Comparison of ENCODE assay signal across 16 cellular contexts in the genomic region with DNA sequence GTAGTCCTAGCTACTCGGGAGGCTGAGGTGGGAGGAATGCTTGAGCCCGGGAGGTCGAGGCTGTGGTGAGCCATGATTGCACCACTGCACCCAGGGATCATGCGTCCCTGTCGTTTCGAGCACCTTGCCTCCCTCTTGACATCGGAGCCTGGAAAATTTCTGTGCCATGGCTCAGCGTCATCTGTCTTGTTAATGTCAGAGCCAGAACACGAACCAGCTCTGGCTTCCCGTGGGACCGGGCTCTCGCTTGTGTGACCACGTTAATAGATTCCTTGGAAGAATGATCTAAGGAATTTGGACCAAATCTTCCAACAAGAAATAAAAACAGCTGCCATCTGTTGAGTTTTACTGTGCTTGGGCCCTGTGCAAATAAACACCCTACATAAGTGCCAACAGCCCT.
DNase-seq lines count a peak whose midpoint lies in the region; ATAC-seq, FAIRE-seq and TF ChIP-seq lines count a peak whose summit lies in the region.
"Had no signal": no experiment of that assay in that cellular context is flagged by ENCODE, and none has a peak within 500 bp of the region (broad histone marks: within the 10 kb centered on the region; RNA-seq: fewer than 3 reads in every experiment).

No MANE protein-coding gene starts in this region.

- peaks cover 93% of the 10 kb centered on the region for H3K36me3 Mint-ChIP-seq in stimulated activated effector memory CD8-positive, alpha-beta T cell treated with anti-CD3 and anti-CD28 coated beads, Interleukin-12 subunit alpha, Interleukin-12 subunit beta, amount 100 ng/mL, for 72 hours
- peaks cover 54% of the 10 kb centered on the region for H3K36me3 Mint-ChIP-seq in stimulated activated memory B cell treated with anti-CD40 and anti-IgM and Interleukin-4, amounts not matched to agents 10 μg/mL and 1 μg/mL and 100 μg/mL, for 72 hours

- 66 to 76% methylated on average over 13 of the region's 13 CpGs for WGBS in heart right ventricle, 2 donors

- peak overlapping the region in 3 of 10 donors; percentile 30 to 43 (median 35) for H3K27ac ChIP-seq in heart right ventricle

- H3K9me3 ChIP-seq in heart right ventricle, result no peaks in the 10 kb centered on the region

- no peak overlapping the region for H3K4me3 ChIP-seq in heart right ventricle

- H3K9me3 Mint-ChIP-seq in stimulated activated effector memory CD8-positive, alpha-beta T cell treated with anti-CD3 and anti-CD28 coated beads, Interleukin-12 subunit alpha, Interleukin-12 subunit beta, amount 100 ng/mL, for 72 hours, result no peaks in the 10 kb centered on the region
- H3K9me3 Mint-ChIP-seq in stimulated activated memory B cell treated with anti-CD40 and anti-IgM and Interleukin-4, amounts not matched to agents 10 μg/mL and 1 μg/mL and 100 μg/mL, for 72 hours, result no peaks in the 10 kb centered on the region
- H3K9me3 Mint-ChIP-seq: brain; naive thymus-derived CD8-positive, alpha-beta T cell; stimulated activated naive CD8-positive, alpha-beta T cell treated with anti-CD3 and anti-CD28 coated beads, Interleukin-15, amount 100 ng/mL, for 72 hours had no signal

- DNase-seq in DMS 273 treated with DMSO at 0.1 percent for 48 hours (lab: John Stamatoyannopoulos, UW) (peak; percentile 79), NCI-H524 treated with DMSO at 0.1 percent for 48 hours (lab: John Stamatoyannopoulos, UW) (peak; percentile 56), heart right ventricle (peak; percentile 32 to 35), hypothalamus (lab: John Stamatoyannopoulos, UW) (no peak), frontal cortex (ENCODE audit: low spot score in 2 of 2) (no peak), T1000 (lab: John Stamatoyannopoulos, UW) (no peak)
- no peak for DNase-seq in stimulated activated effector memory CD8-positive, alpha-beta T cell treated with anti-CD3 and anti-CD28 coated beads, Interleukin-12 subunit alpha, Interleukin-12 subunit beta, amount 100 ng/mL, for 72 hours (ENCODE audit: low spot score in 2 of 2)
- DNase-seq: activated CD4-positive, CD25-positive, alpha-beta regulatory T cell treated with anti-CD3 and anti-CD28 coated beads, Interleukin-2, amount 50 U/mL, for 72 hours; activated CD8-positive, alpha-beta memory T cell treated with anti-CD3 and anti-CD28 coated beads, Interleukin-2, amount 10 ng/mL, durations not matched to agents 7 days and 5 days; HCEC 1CT; naive thymus-derived CD8-positive, alpha-beta T cell; NCI-H1417 treated with DMSO at 0.1 percent for 48 hours; stimulated activated naive CD8-positive, alpha-beta T cell treated with anti-CD3 and anti-CD28 coated beads, Interleukin-15, amount 100 ng/mL, for 72 hours had no signal

- peak overlapping the region; percentile 70 for H3K27ac Mint-ChIP-seq in stimulated activated effector memory CD8-positive, alpha-beta T cell treated with anti-CD3 and anti-CD28 coated beads, Interleukin-12 subunit alpha, Interleukin-12 subunit beta, amount 100 ng/mL, for 72 hours
- no peak overlapping the region for H3K27ac Mint-ChIP-seq in stimulated activated memory B cell treated with anti-CD40 and anti-IgM and Interleukin-4, amounts not matched to agents 10 μg/mL and 1 μg/mL and 100 μg/mL, for 72 hours
- H3K27ac Mint-ChIP-seq: activated CD8-positive, alpha-beta memory T cell treated with anti-CD3 and anti-CD28 coated beads, Interleukin-2, amount 10 ng/mL, durations not matched to agents 7 days and 5 days had no signal

- H3K27me3 Mint-ChIP-seq in stimulated activated memory B cell treated with anti-CD40 and anti-IgM and Interleukin-4, amounts not matched to agents 10 μg/mL and 1 μg/mL and 100 μg/mL, for 72 hours, result no peaks in the 10 kb centered on the region
- H3K27me3 Mint-ChIP-seq: activated CD8-positive, alpha-beta memory T cell treated with anti-CD3 and anti-CD28 coated beads, Interleukin-2, amount 10 ng/mL, durations not matched to agents 7 days and 5 days; brain; naive thymus-derived CD8-positive, alpha-beta T cell; stimulated activated naive CD8-positive, alpha-beta T cell treated with anti-CD3 and anti-CD28 coated beads, Interleukin-15, amount 100 ng/mL, for 72 hours had no signal

- H3K27me3 ChIP-seq in heart right ventricle, result no peaks in the 10 kb centered on the region

- H3K4me1 ChIP-seq in heart right ventricle, result peaks cover 5 to 33% (median 14%) of the 10 kb centered on the region in 9 donors

- no peak overlapping the region for H3K4me3 Mint-ChIP-seq in stimulated activated effector memory CD8-positive, alpha-beta T cell treated with anti-CD3 and anti-CD28 coated beads, Interleukin-12 subunit alpha, Interleukin-12 subunit beta, amount 100 ng/mL, for 72 hours
- H3K4me3 Mint-ChIP-seq in stimulated activated memory B cell treated with anti-CD40 and anti-IgM and Interleukin-4, amounts not matched to agents 10 μg/mL and 1 μg/mL and 100 μg/mL, for 72 hours, result no peak overlapping the region
- H3K4me3 Mint-ChIP-seq: activated CD8-positive, alpha-beta memory T cell treated with anti-CD3 and anti-CD28 coated beads, Interleukin-2, amount 10 ng/mL, durations not matched to agents 7 days and 5 days; brain; naive thymus-derived CD8-positive, alpha-beta T cell; stimulated activated naive CD8-positive, alpha-beta T cell treated with anti-CD3 and anti-CD28 coated beads, Interleukin-15, amount 100 ng/mL, for 72 hours had no signal

- H3K4me1 Mint-ChIP-seq in stimulated activated effector memory CD8-positive, alpha-beta T cell treated with anti-CD3 and anti-CD28 coated beads, Interleukin-12 subunit alpha, Interleukin-12 subunit beta, amount 100 ng/mL, for 72 hours, result peaks cover 7% of the 10 kb centered on the region
- peaks cover 4% of the 10 kb centered on the region for H3K4me1 Mint-ChIP-seq in stimulated activated memory B cell treated with anti-CD40 and anti-IgM and Interleukin-4, amounts not matched to agents 10 μg/mL and 1 μg/mL and 100 μg/mL, for 72 hours

- TF ChIP-seq CTCF in heart right ventricle (IDR thresholded peaks at IDR 0.05), result no peak

- H3K36me3 ChIP-seq in heart right ventricle, result peaks cover 0 to 71% (median 0%) of the 10 kb centered on the region in 9 donors

- peak in 5 of 8 donors; percentile 21 to 65 (median 49) for ATAC-seq in heart right ventricle
- no peak for ATAC-seq in stimulated activated effector memory CD8-positive, alpha-beta T cell treated with anti-CD3 and anti-CD28 coated beads, Interleukin-12 subunit alpha, Interleukin-12 subunit beta, amount 100 ng/mL, for 72 hours
- ATAC-seq in stimulated activated memory B cell treated with anti-CD40 and anti-IgM and Interleukin-4, amounts not matched to agents 10 μg/mL and 1 μg/mL and 100 μg/mL, for 72 hours, result no peak
- ATAC-seq: activated CD8-positive, alpha-beta memory T cell treated with anti-CD3 and anti-CD28 coated beads, Interleukin-2, amount 10 ng/mL, durations not matched to agents 7 days and 5 days; naive thymus-derived CD8-positive, alpha-beta T cell; stimulated activated naive CD8-positive, alpha-beta T cell treated with anti-CD3 and anti-CD28 coated beads, Interleukin-15, amount 100 ng/mL, for 72 hours had no signal

- no peak for FAIRE-seq in frontal cortex (lab: Jason Lieb, UNC)
- FAIRE-seq: GM18507 had no signal

- intact Hi-C loops in heart right ventricle (cut with DNase I), result no loop called here

Comparison
In these comparisons a context has a peak if more than half of its experiments do, and no peak if none do; other contexts are left out.
1. DNase-seq: peak in DMS 273 treated with DMSO at 0.1 percent for 48 hours (single experiment), NCI-H524 treated with DMSO at 0.1 percent for 48 hours (single experiment) and heart right ventricle (2 of 2); none in stimulated activated effector memory CD8-positive, alpha-beta T cell treated with anti-CD3 and anti-CD28 coated beads, Interleukin-12 subunit alpha, Interleukin-12 subunit beta, amount 100 ng/mL, for 72 hours (0 of 2), hypothalamus (0 of 51), frontal cortex (0 of 2) and T1000 (single experiment).
2. ATAC-seq: peak in heart right ventricle (5 of 8); none in stimulated activated effector memory CD8-positive, alpha-beta T cell treated with anti-CD3 and anti-CD28 coated beads, Interleukin-12 subunit alpha, Interleukin-12 subunit beta, amount 100 ng/mL, for 72 hours (single experiment) and stimulated activated memory B cell treated with anti-CD40 and anti-IgM and Interleukin-4, amounts not matched to agents 10 μg/mL and 1 μg/mL and 100 μg/mL, for 72 hours (single experiment).